Comparison of ENCODE assay signal across 16 cellular contexts in the genomic region with DNA sequence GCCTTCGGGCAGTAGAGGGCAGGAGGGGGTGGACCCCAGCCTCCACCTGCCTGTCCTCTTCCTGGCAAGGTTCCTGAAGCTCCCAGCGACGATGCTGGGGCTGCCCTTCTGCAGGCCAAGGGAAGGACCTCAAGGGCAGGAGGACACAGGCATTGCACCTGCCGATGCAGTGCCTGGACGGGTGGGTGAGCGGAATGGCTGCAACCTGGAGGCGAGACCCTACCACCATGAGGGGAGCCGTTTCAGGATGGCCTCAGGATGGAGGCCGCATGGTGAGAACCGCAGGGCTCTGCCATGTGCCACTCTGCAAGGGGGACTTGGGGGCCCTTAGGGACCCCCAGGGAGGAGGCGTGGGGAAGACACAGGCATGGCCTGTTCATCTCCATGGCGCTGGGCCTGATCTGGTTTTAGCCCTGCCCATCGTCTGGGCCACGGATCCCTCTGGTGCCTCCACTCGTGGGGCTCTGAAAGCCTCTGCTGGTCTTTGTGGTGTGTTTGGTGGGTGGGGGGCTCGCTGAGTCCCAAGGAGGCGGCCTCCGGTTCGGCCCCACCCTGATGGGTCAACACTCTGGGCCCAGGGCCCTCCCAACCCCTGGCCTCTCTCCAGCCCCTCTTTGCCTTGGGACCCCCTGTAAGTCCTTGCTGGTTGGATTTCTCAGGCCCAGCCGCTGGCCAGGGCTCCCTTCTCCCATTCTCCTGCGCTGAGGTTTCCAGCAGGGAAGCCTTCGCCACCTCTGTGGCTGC. TPM values are rescaled to one million over a fixed set of nuclear protein-coding genes. Genes with fewer than 3 reads are reported as not detected.
A peak's percentile ranks its signal among the peaks of the same experiment; 100 is the strongest.
DNase-seq lines count a peak whose midpoint lies in the region; ATAC-seq, FAIRE-seq and TF ChIP-seq lines count a peak whose summit lies in the region.
"Had no signal": no experiment of that assay in that cellular context is flagged by ENCODE, and none has a peak within 500 bp of the region (broad histone marks: within the 10 kb centered on the region; RNA-seq: fewer than 3 reads in every experiment).

No MANE protein-coding gene starts in this region.

- no peaks in the 10 kb centered on the region for H3K9me3 Mint-ChIP-seq in activated CD4-positive, alpha-beta memory T cell treated with anti-CD3 and anti-CD28 coated beads, Interleukin-2, amount 10 ng/mL, durations not matched to agents 7 days and 5 days
- no peaks in the 10 kb centered on the region for H3K9me3 Mint-ChIP-seq in memory B cell

- H3K9me3 ChIP-seq in BLaER1: no peaks in the 10 kb centered on the region
- H3K9me3 ChIP-seq: BE2C, breast epithelium had no signal

- no peak overlapping the region for H3K9ac ChIP-seq in BLaER1

- peaks cover 67% of the 10 kb centered on the region for H3K4me1 Mint-ChIP-seq in activated CD4-positive, alpha-beta memory T cell treated with anti-CD3 and anti-CD28 coated beads, Interleukin-2, amount 10 ng/mL, durations not matched to agents 7 days and 5 days
- H3K4me1 Mint-ChIP-seq in memory B cell: peaks cover 41% of the 10 kb centered on the region

- CTCF ChIA-PET in activated CD4-positive, alpha-beta memory T cell treated with anti-CD3 and anti-CD28 coated beads, Interleukin-2, amount 10 ng/mL, durations not matched to agents 7 days and 5 days (lab: Charles Lee): interaction anchor here (0.7 to 4.4 kb wide), 19 partner anchors 11 to 304 kb away, joined by 3 to 39 read pairs (median 4); no protein-coding TSS in a partner anchor

- H3K4me1 ChIP-seq in BLaER1: peaks cover 86% of the 10 kb centered on the region
- H3K4me1 ChIP-seq: BE2C, breast epithelium had no signal

- no peak for TF ChIP-seq POLR2A in GM12891 (IDR thresholded peaks at IDR 0.05; ENCODE audit: low read depth, low read length)

- H3K4me3 Mint-ChIP-seq in activated CD4-positive, alpha-beta memory T cell treated with anti-CD3 and anti-CD28 coated beads, Interleukin-2, amount 10 ng/mL, durations not matched to agents 7 days and 5 days: peak overlapping the region; percentile 97
- peak overlapping the region; percentile 71 for H3K4me3 Mint-ChIP-seq in memory B cell

- no peak for ATAC-seq in memory B cell (ENCODE audit: low read depth)
- ATAC-seq in HG03280 (IDR thresholded peaks at IDR 0.05; ENCODE audit: unreplicated experiment): no peak

- peaks cover 2% of the 10 kb centered on the region for H3K27me3 Mint-ChIP-seq in activated CD4-positive, alpha-beta memory T cell treated with anti-CD3 and anti-CD28 coated beads, Interleukin-2, amount 10 ng/mL, durations not matched to agents 7 days and 5 days
- no peaks in the 10 kb centered on the region for H3K27me3 Mint-ChIP-seq in memory B cell

- no peaks in the 10 kb centered on the region for H3K36me3 ChIP-seq in BLaER1
- H3K36me3 ChIP-seq: BE2C, breast epithelium had no signal

- peak overlapping the region; percentile 22; the same call in 1 of the 2 replicates for H3K27ac ChIP-seq in BLaER1
- H3K27ac ChIP-seq: hepatocyte had no signal

- peaks cover 22% of the 10 kb centered on the region for H3K36me3 Mint-ChIP-seq in activated CD4-positive, alpha-beta memory T cell treated with anti-CD3 and anti-CD28 coated beads, Interleukin-2, amount 10 ng/mL, durations not matched to agents 7 days and 5 days (ENCODE audit: low read depth)
- H3K36me3 Mint-ChIP-seq in memory B cell: peaks cover 6% of the 10 kb centered on the region

- H3K4me2 ChIP-seq in BLaER1: peak overlapping the region; percentile 89
- H3K4me2 ChIP-seq: hepatocyte had no signal

- peak overlapping the region; percentile 18; the same call in 1 of the 2 replicates for H3K4me3 ChIP-seq in BLaER1
- H3K4me3 ChIP-seq: hepatocyte had no signal

- POLR2A ChIA-PET in activated CD4-positive, alpha-beta memory T cell treated with anti-CD3 and anti-CD28 coated beads, Interleukin-2, amount 10 ng/mL, durations not matched to agents 7 days and 5 days (lab: Charles Lee): interaction anchor here (1.0 to 7.1 kb wide), 9 partner anchors 8 to 226 kb away, joined by 3 to 67 read pairs (median 7); partner anchors contain the start of genes MRPL23 and PRR33

- peak overlapping the region; percentile 97 for H3K27ac Mint-ChIP-seq in activated CD4-positive, alpha-beta memory T cell treated with anti-CD3 and anti-CD28 coated beads, Interleukin-2, amount 10 ng/mL, durations not matched to agents 7 days and 5 days
- H3K27ac Mint-ChIP-seq in memory B cell: peak overlapping the region; percentile 98

- FAIRE-seq in GM12891 (lab: Jason Lieb, UNC): peak; percentile 62

- peaks cover 5% of the 10 kb centered on the region; the same call in 1 of the 2 replicates for H3K27me3 ChIP-seq in BLaER1
- H3K27me3 ChIP-seq: BE2C, breast epithelium, hepatocyte had no signal

- no peak for DNase-seq in GM12891 (ENCODE audit: insufficient read length, low spot score)
- DNase-seq in activated CD4-positive, alpha-beta memory T cell treated with anti-CD3 and anti-CD28 coated beads, Interleukin-2, amount 10 ng/mL, durations not matched to agents 7 days and 5 days: no peak
- DNase-seq in memory B cell (ENCODE audit: low spot score in 2 of 2): no peak
- DNase-seq in NCI-H345 treated with DMSO at 0.1 percent for 48 hours (lab: John Stamatoyannopoulos, UW; ENCODE audit: unreplicated experiment): no peak
- DNase-seq in NCI-H1436 treated with DMSO at 0.1 percent for 48 hours (lab: John Stamatoyannopoulos, UW): no peak
- DNase-seq in epidermal melanocyte (ENCODE audit: insufficient read length, low spot score): no peak
- DNase-seq: BE2C, GDM1, posterior cingulate gyrus had no signal

- H4K20me1 ChIP-seq in BLaER1: peaks cover 39% of the 10 kb centered on the region

TF ChIP-seq in GM12891, 5 proteins besides CTCF, POLR2A, EP300 and RAD21:
- TF ChIP-seq POLR2AphosphoS5 (IDR thresholded peaks at IDR 0.05; ENCODE audit: low read depth, low read length) (no peak), SPI1 (IDR thresholded peaks at IDR 0.05; ENCODE audit: low read depth, low read length) (no peak), TAF1 (IDR thresholded peaks at IDR 0.05; ENCODE audit: low read depth, low read length) (no peak), POU2F2 (IDR thresholded peaks at IDR 0.05; ENCODE audit: low read depth, low read length) (no peak), PAX5 (IDR thresholded peaks at IDR 0.05; ENCODE audit: insufficient read depth, low read length, severe bottlenecking) (no peak)

RNA-seq across cellular contexts. Expression of gene LSP1, which starts 1.3 kb away (rescaled TPM):
- polyA plus RNA-seq in GM12891 (2012; ENCODE audit: low read depth, missing spikeins): 602 TPM
- total RNA-seq in activated CD4-positive, alpha-beta memory T cell treated with anti-CD3 and anti-CD28 coated beads, Interleukin-2, amount 10 ng/mL, durations not matched to agents 7 days and 5 days: 100 to 1,000 TPM; 590 TPM
- total RNA-seq: epithelial cell of proximal tubule, lung microvascular endothelial cell had no signal

RNA-seq across cellular contexts. Expression of gene TNNI2, which starts 12.8 kb away (rescaled TPM):
- 0.46 TPM for polyA plus RNA-seq in GM12891 (2012; ENCODE audit: low read depth, missing spikeins)
- under 1 TPM; 0.38 to 0.60 TPM for total RNA-seq in activated CD4-positive, alpha-beta memory T cell treated with anti-CD3 and anti-CD28 coated beads, Interleukin-2, amount 10 ng/mL, durations not matched to agents 7 days and 5 days
- total RNA-seq: epithelial cell of proximal tubule, lung microvascular endothelial cell, M059J had no signal

RNA-seq across cellular contexts. Expression of gene SYT8, which starts 16.8 kb away (rescaled TPM):
- 0.60 TPM for polyA plus RNA-seq in GM12891 (2012; ENCODE audit: low read depth, missing spikeins)
- not detected for total RNA-seq in activated CD4-positive, alpha-beta memory T cell treated with anti-CD3 and anti-CD28 coated beads, Interleukin-2, amount 10 ng/mL, durations not matched to agents 7 days and 5 days
- total RNA-seq: lung microvascular endothelial cell, M059J had no signal

RNA-seq across cellular contexts. Expression of gene PRR33, which starts 40.1 kb away (rescaled TPM):
- 5.7 TPM for polyA plus RNA-seq in GM12891 (2012; ENCODE audit: low read depth, missing spikeins)
- total RNA-seq in activated CD4-positive, alpha-beta memory T cell treated with anti-CD3 and anti-CD28 coated beads, Interleukin-2, amount 10 ng/mL, durations not matched to agents 7 days and 5 days: under 1 TPM; 0.08 TPM
- total RNA-seq: breast epithelium, epithelial cell of proximal tubule, hepatocyte, lung microvascular endothelial cell, M059J had no signal
